Comparison of ENCODE assay signal across 17 cellular contexts in genomic region chr9:115411993-115412452, GRCh38.
DNase-seq lines count a peak whose midpoint lies in the region; TF ChIP-seq lines count a peak whose summit lies in the region.
"Had no signal": no experiment of that assay in that cellular context is flagged by ENCODE, and none has a peak within 500 bp of the region (broad histone marks: within the 10 kb centered on the region; RNA-seq: fewer than 3 reads in every experiment).

No MANE protein-coding gene starts in this region.

- CTCF ChIA-PET in RWPE1 (lab: Yijun Ruan, JAX), result no interaction called here

- no peak for TF ChIP-seq CTCF in RWPE1 (conservative IDR thresholded peaks at IDR 0.05; ENCODE audit: low read depth)

- DNase-seq in EH (ENCODE audit: low read depth) (peak; percentile 91), NCI-H69 (lab: John Stamatoyannopoulos, UW) (peak; percentile 26), fibroblast of peridontal ligament (ENCODE audit: extremely low read depth) (peak; percentile 60), stromal cell of bone marrow (ENCODE audit: low read depth) (peak; percentile 48), RWPE1 (ENCODE audit: low spot score) (no peak), SIG-M5 treated with dmso at 0.1 percent for 504 hours (lab: John Stamatoyannopoulos, UW; ENCODE audit: unreplicated experiment) (no peak)
- no peak for DNase-seq in activated CD8-positive, alpha-beta memory T cell treated with anti-CD3 and anti-CD28 coated beads for 24 hours
- DNase-seq: activated CD4-positive, CD25-positive, alpha-beta regulatory T cell; activated naive CD8-positive, alpha-beta T cell treated with anti-CD3 and anti-CD28 coated beads, Interleukin-2, amount 50 U/mL, for 24 hours; CD4-positive, alpha-beta T cell; central memory CD4-positive, alpha-beta T cell; effector memory CD8-positive, alpha-beta T cell; MV-4-11; NCI-H1930; NCI-H510A treated with DMSO at 0.1 percent for 48 hours; right cardiac atrium; SIG-M5 had no signal

- no peak overlapping the region for H3K27ac ChIP-seq in RWPE1

- POLR2A ChIA-PET in RWPE1 (lab: Yijun Ruan, JAX; ENCODE audit: low non-redundant PET), result no interaction called here

Comparison
In these comparisons a context has a peak if more than half of its experiments do, and no peak if none do; other contexts are left out.
1. DNase-seq: peak in EH (single experiment), NCI-H69 (single experiment), fibroblast of peridontal ligament (single experiment) and stromal cell of bone marrow (single experiment); none in RWPE1 (single experiment), activated CD8-positive, alpha-beta memory T cell treated with anti-CD3 and anti-CD28 coated beads for 24 hours (single experiment) and SIG-M5 treated with dmso at 0.1 percent for 504 hours (single experiment).